ENCODE assay signal across 8 cellular contexts in the genomic region with DNA sequence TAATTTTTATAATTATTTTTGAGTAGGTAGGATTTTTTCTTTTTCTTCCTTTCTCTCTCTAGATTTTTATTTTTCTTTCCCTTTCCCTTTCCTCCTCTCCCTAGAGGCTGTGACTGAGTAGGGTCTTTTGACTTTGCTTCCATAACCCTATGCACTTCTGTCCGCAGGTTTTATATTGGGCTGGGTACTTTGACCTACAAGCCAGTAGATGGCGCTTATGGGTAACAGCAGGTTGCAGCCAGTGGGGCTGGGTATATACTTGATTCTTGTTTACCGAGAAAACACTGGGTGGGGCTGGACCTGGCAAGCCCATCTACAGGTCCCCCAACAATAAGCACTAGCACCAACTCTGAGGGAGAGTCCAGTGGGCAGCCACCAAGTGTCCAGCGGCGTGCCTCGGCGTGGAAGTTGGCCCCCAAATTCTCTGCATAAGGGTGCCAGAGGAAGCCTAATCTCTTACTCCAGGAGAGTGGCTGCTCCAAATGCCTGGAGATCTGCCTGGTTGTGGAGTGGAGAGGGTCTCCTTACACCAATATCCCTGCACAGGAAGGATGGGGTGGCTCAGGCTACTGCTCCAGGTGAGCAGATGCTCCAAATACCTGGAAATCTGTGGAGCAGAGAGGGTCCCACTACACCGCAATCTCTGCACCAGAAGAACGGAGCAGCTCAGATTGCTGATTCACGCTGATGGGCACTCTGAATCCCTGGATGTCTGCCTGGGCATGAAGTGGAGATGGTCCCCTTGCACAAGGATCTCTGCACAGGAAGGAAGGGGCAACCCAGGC. TPM values are rescaled to one million over a fixed set of nuclear protein-coding genes. Genes with fewer than 3 reads are reported as not detected.
A peak's percentile ranks its signal among the peaks of the same experiment; 100 is the strongest.
DNase-seq lines count a peak whose midpoint lies in the region; ATAC-seq and TF ChIP-seq lines count a peak whose summit lies in the region.
"Not testable (repeated sequence)": the region's sequence is repeated elsewhere in the genome, so short reads cannot be mapped to it uniquely, and the experiment has no call there.

No MANE protein-coding gene starts in this region.

- intact Hi-C loops in right lobe of liver (cut with DNase I): not testable (repeated sequence)

- not testable (repeated sequence) for H3K27me3 Mint-ChIP-seq in activated CD4-positive, alpha-beta memory T cell treated with anti-CD3 and anti-CD28 coated beads, Interleukin-2, amount 10 ng/mL, durations not matched to agents 7 days and 5 days; endodermal cell (ENCODE audit: insufficient read depth)

- H3K4me3 Mint-ChIP-seq in activated CD4-positive, alpha-beta memory T cell treated with anti-CD3 and anti-CD28 coated beads, Interleukin-2, amount 10 ng/mL, durations not matched to agents 7 days and 5 days; endodermal cell: not testable (repeated sequence)

- H3K4me1 ChIP-seq in DOHH2 (ENCODE audit: control insufficient read depth, low read length); endodermal cell (ENCODE audit: control insufficient read depth, insufficient read depth, low read length); right lobe of liver: not testable (repeated sequence)

- DNase-seq in NCI-H146 (lab: John Stamatoyannopoulos, UW) (peak; percentile 12), endodermal cell (peak; percentile 65)
- peak; percentile 39 for DNase-seq in activated CD4-positive, alpha-beta memory T cell treated with anti-CD3 and anti-CD28 coated beads, Interleukin-2, amount 10 ng/mL, durations not matched to agents 7 days and 5 days
- not testable (repeated sequence) for DNase-seq in right lobe of liver
- DNase-seq in stimulated activated naive CD4-positive, alpha-beta T cell treated with Interleukin-2 at 50 U/mL for 16 hours (lab: John Stamatoyannopoulos, UW): peak; percentile 1

- not testable (repeated sequence) for H3K27ac ChIP-seq in DOHH2 (ENCODE audit: low read depth, low read length); endodermal cell (ENCODE audit: low read depth, low read length); right lobe of liver

- H3K79me2 ChIP-seq in DOHH2 (ENCODE audit: control insufficient read depth, low read length): not testable (repeated sequence)

- not testable (repeated sequence) for H3K9me3 ChIP-seq in DOHH2 (ENCODE audit: control insufficient read depth, insufficient read depth, low read length); endodermal cell (ENCODE audit: control insufficient read depth, low read length); right lobe of liver

- not testable (repeated sequence) for H3K4me1 Mint-ChIP-seq in activated CD4-positive, alpha-beta memory T cell treated with anti-CD3 and anti-CD28 coated beads, Interleukin-2, amount 10 ng/mL, durations not matched to agents 7 days and 5 days; endodermal cell

- H3K9me2 ChIP-seq in DOHH2 (replicated peaks; ENCODE audit: control insufficient read depth, low read length): not testable (repeated sequence)

- WGBS in endodermal cell (ENCODE audit: insufficient coverage in 1 of 2, insufficient read length in 1 of 2), 2 experiments: 33% methylated on average over 2 of the region's 10 CpGs; no CpG with 5 or more reads in 1 of the 2 experiments
- WGBS in right lobe of liver (ENCODE audit: insufficient coverage, low coverage, low lambda C conversion rate, missing lambda C conversion rate): 5% methylated on average over 3 of the region's 10 CpGs

- H3F3A ChIP-seq in DOHH2 (ENCODE audit: control insufficient read depth, insufficient read depth): not testable (repeated sequence)

- not testable (repeated sequence) for H3K27ac Mint-ChIP-seq in activated CD4-positive, alpha-beta memory T cell treated with anti-CD3 and anti-CD28 coated beads, Interleukin-2, amount 10 ng/mL, durations not matched to agents 7 days and 5 days; endodermal cell

- not testable (repeated sequence) for H3K36me3 ChIP-seq in DOHH2 (ENCODE audit: control insufficient read depth, low read length); endodermal cell (ENCODE audit: control insufficient read depth, insufficient read depth, low read length); right lobe of liver

- CTCF ChIA-PET in activated CD4-positive, alpha-beta memory T cell treated with anti-CD3 and anti-CD28 coated beads, Interleukin-2, amount 10 ng/mL, durations not matched to agents 7 days and 5 days (lab: Charles Lee): interaction anchor here (0.8 to 1.8 kb wide), 4 partner anchors 9 to 258 kb away, joined by 4 to 11 read pairs (median 6); no protein-coding TSS in a partner anchor

- ATAC-seq in GM19455 (IDR thresholded peaks at IDR 0.05; ENCODE audit: unreplicated experiment): peak; percentile 97
- ATAC-seq in HG03045 (IDR thresholded peaks at IDR 0.05; ENCODE audit: unreplicated experiment): peak; percentile 97
- ATAC-seq in right lobe of liver: peak; percentile 70 to 88 (median 81)

- H3K4me3 ChIP-seq in DOHH2 (ENCODE audit: low read length); endodermal cell (ENCODE audit: low read length); right lobe of liver: not testable (repeated sequence)

- H3K9me3 Mint-ChIP-seq in activated CD4-positive, alpha-beta memory T cell treated with anti-CD3 and anti-CD28 coated beads, Interleukin-2, amount 10 ng/mL, durations not matched to agents 7 days and 5 days; endodermal cell: not testable (repeated sequence)

- H3K36me3 Mint-ChIP-seq in activated CD4-positive, alpha-beta memory T cell treated with anti-CD3 and anti-CD28 coated beads, Interleukin-2, amount 10 ng/mL, durations not matched to agents 7 days and 5 days (ENCODE audit: low read depth); endodermal cell (ENCODE audit: low read depth): not testable (repeated sequence)

- not testable (repeated sequence) for TF ChIP-seq POLR2A in right lobe of liver (IDR thresholded peaks at IDR 0.05)

- peak; percentile 44 for TF ChIP-seq CTCF in DOHH2 (IDR thresholded peaks at IDR 0.05; ENCODE audit: low read depth, low read length, poor library complexity, severe bottlenecking)
- TF ChIP-seq CTCF in endodermal cell (conservative IDR thresholded peaks at IDR 0.05): peak; percentile 78
- peak; percentile 42 to 46 (median 45) for TF ChIP-seq CTCF in right lobe of liver (IDR thresholded peaks at IDR 0.05)

- H3K9ac ChIP-seq in endodermal cell (ENCODE audit: extremely low read depth, low read length, poor library complexity, severe bottlenecking): not testable (repeated sequence)

- not testable (repeated sequence) for H4K20me1 ChIP-seq in DOHH2 (ENCODE audit: control insufficient read depth, insufficient read depth, low read depth, low read length)

- H3K4me2 ChIP-seq in DOHH2 (ENCODE audit: low read length): not testable (repeated sequence)

- H3K27me3 ChIP-seq in DOHH2 (ENCODE audit: control insufficient read depth, low read length); endodermal cell (ENCODE audit: control insufficient read depth, insufficient read depth, low read length, poor library complexity, severe bottlenecking); right lobe of liver: not testable (repeated sequence)

- POLR2A ChIA-PET in activated CD4-positive, alpha-beta memory T cell treated with anti-CD3 and anti-CD28 coated beads, Interleukin-2, amount 10 ng/mL, durations not matched to agents 7 days and 5 days (lab: Charles Lee): not testable (repeated sequence)

RNA-seq across cellular contexts. Expression of gene CTAGE4, which starts 4.7 kb away (rescaled TPM):
- total RNA-seq in activated CD4-positive, alpha-beta memory T cell treated with anti-CD3 and anti-CD28 coated beads, Interleukin-2, amount 10 ng/mL, durations not matched to agents 7 days and 5 days: 1 to 10 TPM; 3.4 to 5.3 TPM
- total RNA-seq in endodermal cell (1 to 10 TPM; 6.3 to 8.7 TPM), right lobe of liver (1 to 10 TPM; 2.1 to 4.5 (median 3.5) TPM)
- polyA plus RNA-seq in endodermal cell (2013, experiment 1 of 2): 1.00 TPM
- 0.91 TPM for polyA plus RNA-seq in endodermal cell (2013, experiment 2 of 2)

RNA-seq across cellular contexts. Expression of gene ARHGEF35, which starts 17.1 kb away (rescaled TPM):
- 1 to 10 TPM; 6.0 to 6.2 TPM for total RNA-seq in activated CD4-positive, alpha-beta memory T cell treated with anti-CD3 and anti-CD28 coated beads, Interleukin-2, amount 10 ng/mL, durations not matched to agents 7 days and 5 days
- total RNA-seq in endodermal cell (10 to 100 TPM in 1 of 2 donors, 1 to 10 TPM in 1; 9.5 to 18.4 TPM), right lobe of liver (10 to 100 TPM in 1 of 6 experiments, 1 to 10 TPM in 5; 3.6 to 10.8 (median 5.8) TPM)
- 2.0 TPM for polyA plus RNA-seq in endodermal cell (2013, experiment 1 of 2)
- polyA plus RNA-seq in endodermal cell (2013, experiment 2 of 2): 3.0 TPM

RNA-seq across cellular contexts. Expression of gene OR2A14, which starts 55.6 kb away (rescaled TPM):
- not detected for total RNA-seq in activated CD4-positive, alpha-beta memory T cell treated with anti-CD3 and anti-CD28 coated beads, Interleukin-2, amount 10 ng/mL, durations not matched to agents 7 days and 5 days
- not detected for total RNA-seq in endodermal cell
- polyA plus RNA-seq in endodermal cell (2013, experiment 1 of 2): not detected
- polyA plus RNA-seq in endodermal cell (2013, experiment 2 of 2): not detected
- total RNA-seq in right lobe of liver: not detected
